Comparison of ENCODE assay signal across 18 cellular contexts in the genomic region with DNA sequence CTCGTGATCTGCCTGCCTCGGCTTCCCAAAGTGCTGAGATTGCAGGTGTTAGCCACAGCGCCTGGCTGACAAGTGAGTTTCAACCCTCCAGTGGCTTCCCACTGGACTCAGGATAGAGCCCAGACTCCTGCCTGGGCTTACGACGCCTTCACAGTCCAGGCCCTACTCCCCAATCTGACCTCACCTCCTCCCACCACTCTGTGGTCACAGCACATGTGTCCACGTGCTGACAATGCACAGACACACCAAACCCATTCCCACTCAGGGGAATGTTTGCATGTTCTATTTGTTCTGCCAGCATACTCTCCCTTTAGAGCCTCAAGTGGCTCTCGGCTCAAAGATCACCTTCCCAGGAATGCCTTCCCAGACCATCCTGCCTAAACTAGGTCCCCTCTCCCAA. TPM values are rescaled to one million over a fixed set of nuclear protein-coding genes. Genes with fewer than 3 reads are reported as not detected.
DNase-seq lines count a peak whose midpoint lies in the region; ATAC-seq, FAIRE-seq and TF ChIP-seq lines count a peak whose summit lies in the region.
"Had no signal": no experiment of that assay in that cellular context is flagged by ENCODE, and none has a peak within 500 bp of the region (broad histone marks: within the 10 kb centered on the region; RNA-seq: fewer than 3 reads in every experiment).

No MANE protein-coding gene starts in this region.

- 91% methylated on average over 7 of the region's 7 CpGs; no CpG with 5 or more reads in 1 of the 2 experiments for WGBS in H1 (ENCODE audit: extremely low coverage in 1 of 2, insufficient coverage in 1 of 2, insufficient read length in 1 of 2, insufficient replicate concordance in 2 of 2, low coverage in 1 of 2, low lambda C conversion rate in 2 of 2, missing lambda C conversion rate in 1 of 2), 2 experiments

- CTCF ChIA-PET in H1 (lab: Charles Lee; ENCODE audit: partially characterized antibody): interaction anchor here (0.9 to 1.4 kb wide), 4 partner anchors 20 to 42 kb away, joined by 3 read pairs; partner anchors contain the start of gene CORO2A

- H3K18ac ChIP-seq in H1 (ENCODE audit: extremely low read depth, low read length): no peak overlapping the region

- H2BK5ac ChIP-seq in H1 (ENCODE audit: low read depth, low read length): no peak overlapping the region

- H2BK120ac ChIP-seq in H1 (replicated peaks; ENCODE audit: low read depth, low read length): no peak overlapping the region

- H3K27me3 Mint-ChIP-seq in type B pancreatic cell (no peaks in the 10 kb centered on the region), progenitor cell of endocrine pancreas (no peaks in the 10 kb centered on the region)

- no peak overlapping the region for H4K5ac ChIP-seq in H1 (ENCODE audit: insufficient read length, low read depth, low read length)

- H3K14ac ChIP-seq in H1 (ENCODE audit: insufficient read length): no peak overlapping the region

- H3K9me3 Mint-ChIP-seq in type B pancreatic cell (no peaks in the 10 kb centered on the region), progenitor cell of endocrine pancreas (ENCODE audit: low read depth) (no peaks in the 10 kb centered on the region)

- H2AFZ ChIP-seq in H1 (ENCODE audit: low read length): no peak overlapping the region

- no peaks in the 10 kb centered on the region for H3K36me3 ChIP-seq in H1 (ENCODE audit: control insufficient read depth in 2 of 4, insufficient read depth in 4 of 4, low read length in 3 of 4)

- DNase-seq in NCI-H2029 (lab: John Stamatoyannopoulos, UW) (peak; percentile 21), NCI-H2029 treated with DMSO at 0.1 percent for 48 hours (lab: John Stamatoyannopoulos, UW) (no peak), NCI-H69 (lab: John Stamatoyannopoulos, UW) (peak; percentile 26), H1 (ENCODE audit: low read depth in 1 of 2, low spot score in 2 of 2) (no peak), type B pancreatic cell (ENCODE audit: extremely low spot score, unreplicated experiment) (no peak), left ventricle myocardium superior (no peak), progenitor cell of endocrine pancreas (ENCODE audit: low spot score, unreplicated experiment) (no peak)
- DNase-seq: DMS153, KBM-7, NCI-H1092 treated with DMSO at 0.1 percent for 48 hours, NCI-H1694 treated with DMSO at 0.1 percent for 48 hours, NCI-H82, SIG-M5 had no signal

- POLR2A ChIA-PET in H1 (lab: Charles Lee; ENCODE audit: partially characterized antibody): no interaction called here

- no peak for FAIRE-seq in H1 (lab: Jason Lieb, UNC)
- FAIRE-seq: GM18507, HTR-8/SVneo had no signal

- peak overlapping the region; percentile 4; the same call in 1 of the 2 replicates for H4K8ac ChIP-seq in H1 (ENCODE audit: extremely low read depth, insufficient read depth, low read length)

- no peak overlapping the region for H3K56ac ChIP-seq in H1 (replicated peaks; ENCODE audit: insufficient read length, low read depth, low read length)

- no peak for TF ChIP-seq CTCF in H1 (IDR thresholded peaks at IDR 0.05; ENCODE audit: control extremely low read depth in 1 of 3, insufficient read depth in 1 of 3, low read depth in 1 of 3, low read length in 3 of 3)
- TF ChIP-seq CTCF in type B pancreatic cell (conservative IDR thresholded peaks at IDR 0.05): no peak
- no peak for TF ChIP-seq CTCF in progenitor cell of endocrine pancreas (IDR thresholded peaks at IDR 0.05; ENCODE audit: unreplicated experiment)

- H3K36me3 Mint-ChIP-seq in type B pancreatic cell: no peaks in the 10 kb centered on the region
- no peaks in the 10 kb centered on the region for H3K36me3 Mint-ChIP-seq in progenitor cell of endocrine pancreas (ENCODE audit: insufficient read depth)

- no peak for TF ChIP-seq EP300 in H1 (IDR thresholded peaks at IDR 0.05; ENCODE audit: borderline replicate concordance in 1 of 2, low read depth in 2 of 2, low read length in 2 of 2)

- no peak overlapping the region for H3K4me3 ChIP-seq in H1 (ENCODE audit: extremely low read depth in 1 of 4, insufficient read depth in 2 of 4, low read depth in 3 of 4, low read length in 4 of 4)

- H3K9me3 ChIP-seq in H1 (ENCODE audit: insufficient read depth in 2 of 2, low read depth in 1 of 2, low read length in 1 of 2): no peaks in the 10 kb centered on the region

- no peaks in the 10 kb centered on the region for H3K23me2 ChIP-seq in H1 (ENCODE audit: low read depth, low read length)

- no peak overlapping the region for H2BK20ac ChIP-seq in H1 (ENCODE audit: low read length)

- no peak overlapping the region for H3K9ac ChIP-seq in H1 (replicated peaks in 1 of 4; ENCODE audit: extremely low read depth in 1 of 4, low read depth in 3 of 4, low read length in 3 of 4)

- H3K79me1 ChIP-seq in H1 (ENCODE audit: low read depth, low read length): no peaks in the 10 kb centered on the region; the same call in 1 of the 2 replicates

- H3K4me2 ChIP-seq in H1 (ENCODE audit: insufficient read depth in 1 of 2, low read depth in 2 of 2, low read length in 2 of 2): no peak overlapping the region

- no peaks in the 10 kb centered on the region for H3K79me2 ChIP-seq in H1 (ENCODE audit: control insufficient read depth in 1 of 2, insufficient read depth in 2 of 2, low read length in 2 of 2)

- H3K27me3 ChIP-seq in H1 (replicated peaks in 1 of 4; ENCODE audit: control insufficient read depth in 3 of 4, extremely low read depth in 1 of 4, insufficient read depth in 3 of 4, low read length in 3 of 4): no peaks in the 10 kb centered on the region

- intact Hi-C loops in left ventricle myocardium superior (cut with micrococcal nuclease): no loop called here

- H3K23ac ChIP-seq in H1 (ENCODE audit: insufficient read length): no peak overlapping the region

- peaks cover 0 to 1% of the 10 kb centered on the region in 2 experiments for H4K20me1 ChIP-seq in H1 (replicated peaks in 1 of 2; ENCODE audit: control insufficient read depth in 1 of 2, insufficient read depth in 2 of 2, low read length in 2 of 2)

- no peak overlapping the region for H4K91ac ChIP-seq in H1 (replicated peaks; ENCODE audit: insufficient read length, low read length)

- H2AK5ac ChIP-seq in H1 (ENCODE audit: low read depth, low read length): no peak overlapping the region

- no peak for TF ChIP-seq POLR2A in H1 (IDR thresholded peaks at IDR 0.05; ENCODE audit: control extremely low read depth in 1 of 2, low read depth in 2 of 2, low read length in 2 of 2)

- H3K4me1 ChIP-seq in H1 (replicated peaks in 1 of 4; ENCODE audit: control insufficient read depth in 3 of 4, insufficient read depth in 4 of 4, low read length in 3 of 4): peaks cover 0 to 3% (median 0%) of the 10 kb centered on the region in 4 experiments; a peak in 2 of 7 replicates

- H2BK12ac ChIP-seq in H1 (ENCODE audit: low read depth, low read length): no peak overlapping the region

- H3K27ac Mint-ChIP-seq in type B pancreatic cell (peak overlapping the region; percentile 54), progenitor cell of endocrine pancreas (no peak overlapping the region)

- H2BK15ac ChIP-seq in H1 (ENCODE audit: low read length): no peak overlapping the region

- no peak overlapping the region for H3K4me3 Mint-ChIP-seq in type B pancreatic cell
- H3K4me3 Mint-ChIP-seq in progenitor cell of endocrine pancreas (ENCODE audit: low read depth): no peak overlapping the region

- ATAC-seq in HG02852 (IDR thresholded peaks at IDR 0.05; ENCODE audit: unreplicated experiment) (no peak), left ventricle myocardium superior (no peak)
- ATAC-seq: HCT116 had no signal

- no peak overlapping the region for H3K27ac ChIP-seq in H1 (ENCODE audit: low read depth, low read length)
- H3K27ac ChIP-seq: 22Rv1 had no signal

- TF ChIP-seq RAD21 in H1 (IDR thresholded peaks at IDR 0.05 in 1 of 2, conservative IDR thresholded peaks at IDR 0.05 in 1 of 2; ENCODE audit: low read depth in 2 of 2, low read length in 2 of 2): no peak

- no peak overlapping the region for H3K4ac ChIP-seq in H1 (replicated peaks; ENCODE audit: insufficient read length, low read depth, low read length)

- peaks cover 15% of the 10 kb centered on the region for H3K4me1 Mint-ChIP-seq in type B pancreatic cell (ENCODE audit: unreplicated experiment)
- H3K4me1 Mint-ChIP-seq in progenitor cell of endocrine pancreas (ENCODE audit: low read depth): peaks cover 9% of the 10 kb centered on the region

TF ChIP-seq in H1, 55 proteins besides CTCF, POLR2A, EP300 and RAD21:
- no peak for TF ChIP-seq RNF2 (IDR thresholded peaks at IDR 0.05; ENCODE audit: borderline replicate concordance, low read depth, low read length, missing control alignments, poor library complexity, severe bottlenecking)

RNA-seq across cellular contexts. Expression of gene TRIM14, which starts 31.1 kb away (rescaled TPM):
- total RNA-seq in H1 (2021; fragmentation: NEBNext Ultra II Directional; extraction: Animal tissue kit (Norgen Biotek cat#: 25700)): 18.7 and 19.4 TPM in 2 replicates
- 9.2 and 13.0 TPM in 2 replicates for polyA plus RNA-seq in H1 (2011; rRNA removed)
- polyA plus RNA-seq in H1 (2011; cell fraction: cytosol; rRNA removed): 12.3 TPM
- 16.2 TPM for polyA plus RNA-seq in H1 (2011; cell fraction: nucleus; rRNA removed)
- polyA plus RNA-seq in H1 (2012, experiment 1 of 2): 9.8 to 12.0 TPM (median 10.9 TPM) in 4 replicates
- polyA plus RNA-seq in H1 (2012, experiment 2 of 2): 7.7 TPM
- polyA plus RNA-seq in H1 (2013, experiment 1 of 2): 10.8 TPM
- 10.3 TPM for polyA plus RNA-seq in H1 (2013, experiment 2 of 2)
- 7.6 and 7.7 TPM in 2 replicates for polyA minus RNA-seq in H1 (2011; rRNA and poly(A)+ RNA removed)
- 10.1 TPM for polyA minus RNA-seq in H1 (2011; cell fraction: cytosol; rRNA and poly(A)+ RNA removed)
- 7.6 TPM for polyA minus RNA-seq in H1 (2011; cell fraction: nucleus; rRNA and poly(A)+ RNA removed)
- total RNA-seq in type B pancreatic cell (ENCODE audit: low replicate concordance) (9.9 and 18.8 TPM in 2 replicates), left ventricle myocardium superior (4.0 TPM), progenitor cell of endocrine pancreas (2.9 and 3.1 TPM in 2 replicates)

RNA-seq across cellular contexts. Expression of gene CORO2A, which starts 42.3 kb away (rescaled TPM):
- 26.2 and 27.9 TPM in 2 replicates for total RNA-seq in H1 (2021; fragmentation: NEBNext Ultra II Directional; extraction: Animal tissue kit (Norgen Biotek cat#: 25700))
- 13.7 and 15.3 TPM in 2 replicates for polyA plus RNA-seq in H1 (2011; rRNA removed)
- polyA plus RNA-seq in H1 (2011; cell fraction: cytosol; rRNA removed): 17.8 TPM
- polyA plus RNA-seq in H1 (2011; cell fraction: nucleus; rRNA removed): 10.6 TPM
- polyA plus RNA-seq in H1 (2012, experiment 1 of 2): 13.2 to 15.8 TPM (median 13.7 TPM) in 4 replicates
- polyA plus RNA-seq in H1 (2012, experiment 2 of 2): 5.4 TPM
- 25.8 TPM for polyA plus RNA-seq in H1 (2013, experiment 1 of 2)
- polyA plus RNA-seq in H1 (2013, experiment 2 of 2): 26.8 TPM
- polyA minus RNA-seq in H1 (2011; rRNA and poly(A)+ RNA removed): 26.1 and 31.3 TPM in 2 replicates
- 13.2 TPM for polyA minus RNA-seq in H1 (2011; cell fraction: cytosol; rRNA and poly(A)+ RNA removed)
- polyA minus RNA-seq in H1 (2011; cell fraction: nucleus; rRNA and poly(A)+ RNA removed): 8.3 TPM
- total RNA-seq in type B pancreatic cell (ENCODE audit: low replicate concordance): 9.9 and 28.5 TPM in 2 replicates
- 0.35 TPM for total RNA-seq in left ventricle myocardium superior
- 6.0 and 7.0 TPM in 2 replicates for total RNA-seq in progenitor cell of endocrine pancreas

Comparison
In these comparisons a context has a peak if more than half of its experiments do, and no peak if none do; other contexts are left out.
1. DNase-seq: peak in NCI-H2029 (single experiment) and NCI-H69 (single experiment); none in NCI-H2029 treated with DMSO at 0.1 percent for 48 hours (single experiment), H1 (0 of 2), type B pancreatic cell (single experiment), left ventricle myocardium superior (single experiment) and progenitor cell of endocrine pancreas (single experiment).